Comparison of ENCODE assay signal across 8 cellular contexts in the genomic region with DNA sequence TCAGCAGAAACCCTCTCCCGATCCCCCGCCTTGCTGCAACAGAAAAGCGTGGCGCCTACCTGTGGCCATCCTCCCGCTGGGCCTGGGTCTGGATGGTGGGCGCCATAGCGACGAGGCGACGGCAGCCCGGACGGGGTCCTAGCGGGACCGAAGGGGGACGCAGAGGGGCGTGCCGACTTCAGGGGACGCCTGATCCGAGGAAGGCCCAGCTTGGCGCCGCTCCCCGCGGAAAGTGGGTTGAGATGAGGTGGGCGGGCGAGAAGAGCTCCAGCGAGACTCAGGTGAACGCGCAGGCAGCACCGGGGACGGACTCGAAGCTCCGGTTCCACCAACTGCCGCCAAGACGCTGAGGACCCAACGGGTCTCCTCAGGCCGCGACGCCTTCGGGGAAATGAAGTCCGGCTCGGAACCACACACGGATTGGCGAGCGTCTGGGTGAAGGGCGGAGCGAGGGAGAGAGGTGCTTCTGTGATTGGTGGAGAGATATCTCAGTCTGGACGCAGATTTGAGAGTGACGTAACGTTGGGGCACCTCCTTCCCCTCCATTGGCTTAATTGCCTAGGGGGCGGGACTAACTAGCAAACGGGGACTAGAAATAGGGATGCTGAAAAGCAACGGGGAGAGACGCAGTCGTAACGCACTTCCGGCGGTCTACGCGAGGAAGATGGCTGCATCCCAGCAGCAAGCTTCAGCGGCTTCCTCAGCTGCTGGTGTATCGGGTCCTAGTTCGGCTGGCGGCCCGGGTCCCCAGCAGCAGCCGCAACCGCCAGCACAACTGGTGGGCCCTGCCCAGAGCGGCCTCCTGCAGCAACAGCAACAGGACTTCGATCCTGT. TPM values are rescaled to one million over a fixed set of nuclear protein-coding genes. Genes with fewer than 3 reads are reported as not detected.
A peak's percentile ranks its signal among the peaks of the same experiment; 100 is the strongest.
DNase-seq lines count a peak whose midpoint lies in the region; ATAC-seq and TF ChIP-seq lines count a peak whose summit lies in the region.

A gene with protein sequence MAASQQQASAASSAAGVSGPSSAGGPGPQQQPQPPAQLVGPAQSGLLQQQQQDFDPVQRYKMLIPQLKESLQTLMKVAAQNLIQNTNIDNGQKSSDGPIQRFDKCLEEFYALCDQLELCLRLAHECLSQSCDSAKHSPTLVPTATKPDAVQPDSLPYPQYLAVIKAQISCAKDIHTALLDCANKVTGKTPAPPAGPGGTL (plus strand): TSS at position 620 of the 834 bp plus-strand sequence. CDS start 45 bp downstream, at position 665.
Gene PAF1 (minus strand): TSS at position 348 of the 834 bp plus-strand sequence. CDS start 242 bp downstream, at position 106.

- peak within 1 kb of the TSS; percentile 88 for H3K4me2 ChIP-seq in GM23338

- H3K4me3 Mint-ChIP-seq in GM23338: peak within 1 kb of the TSS; percentile 97
- H3K4me3 Mint-ChIP-seq in naive B cell: peak within 1 kb of the TSS; percentile 94 to 99 (median 98)
- H3K4me3 Mint-ChIP-seq in stimulated activated memory B cell treated with anti-CD40 and anti-IgM and Interleukin-4, amounts not matched to agents 10 μg/mL and 1 μg/mL and 100 μg/mL, for 72 hours: peak within 1 kb of the TSS; percentile 97

- H3K27me3 Mint-ChIP-seq in GM23338 (ENCODE audit: insufficient read depth, low read depth, poor library complexity): peaks cover 20% of the 10 kb centered on the region
- H3K27me3 Mint-ChIP-seq in naive B cell: no peaks in the 10 kb centered on the region
- H3K27me3 Mint-ChIP-seq in stimulated activated memory B cell treated with anti-CD40 and anti-IgM and Interleukin-4, amounts not matched to agents 10 μg/mL and 1 μg/mL and 100 μg/mL, for 72 hours: no peaks in the 10 kb centered on the region

- H3K4me3 ChIP-seq in GM23338: peak within 1 kb of the TSS; percentile 81

- no peaks in the 10 kb centered on the region for H3K9me2 ChIP-seq in GM23338 (ENCODE audit: insufficient read depth)

- H2AFZ ChIP-seq in GM23338: peak within 1 kb of the TSS; percentile 73; the same call in 1 of the 2 replicates

- peaks cover 13% of the 10 kb centered on the region for H3K4me1 Mint-ChIP-seq in GM23338
- peaks cover 33 to 58% (median 43%) of the 10 kb centered on the region in 3 donors for H3K4me1 Mint-ChIP-seq in naive B cell
- H3K4me1 Mint-ChIP-seq in stimulated activated memory B cell treated with anti-CD40 and anti-IgM and Interleukin-4, amounts not matched to agents 10 μg/mL and 1 μg/mL and 100 μg/mL, for 72 hours: peaks cover 54% of the 10 kb centered on the region

- H3K36me3 ChIP-seq in GM23338 (ENCODE audit: insufficient read depth): 0 out of 2 replicates have a peak, but pooled peaks cover 7% of the 10 kb centered on the region

- peaks cover 6% of the 10 kb centered on the region for H3K4me1 ChIP-seq in GM23338 (ENCODE audit: insufficient read depth)

- TF ChIP-seq CTCF in GM23338 (conservative IDR thresholded peaks at IDR 0.05; ENCODE audit: low read depth in 2 of 2): peak; percentile 12 to 41; a peak in 1 of 4 replicates

- H3K27ac ChIP-seq in GM23338 (ENCODE audit: low read depth): peak within 1 kb of the TSS; percentile 97

- DNase-seq in Daoy (ENCODE audit: low read depth): peak; percentile 100
- DNase-seq in GM23338 (ENCODE audit: low spot score): peak; percentile 100
- peak; percentile 100 for DNase-seq in LHCN-M2 (ENCODE audit: low read depth)
- DNase-seq in RPMI8226: peak; percentile 99
- DNase-seq in activated T-helper 1 cell treated with anti-CD3 and anti-CD28 coated beads, Interleukin-2, amount 50 U/mL, for 16 hours (ENCODE audit: low read depth in 1 of 2, low spot score in 1 of 2): peak; percentile 81 to 92
- DNase-seq in fibroblast of gingiva (ENCODE audit: low read depth): peak; percentile 99
- peak; percentile 99 for DNase-seq in naive B cell

- no peaks in the 10 kb centered on the region for H3K27me3 ChIP-seq in GM23338 (ENCODE audit: insufficient read depth)

- H3K9me3 Mint-ChIP-seq in GM23338 (peaks cover 3% of the 10 kb centered on the region; the same call in 1 of the 3 replicates), naive B cell (no peaks in the 10 kb centered on the region)
- no peaks in the 10 kb centered on the region for H3K9me3 Mint-ChIP-seq in stimulated activated memory B cell treated with anti-CD40 and anti-IgM and Interleukin-4, amounts not matched to agents 10 μg/mL and 1 μg/mL and 100 μg/mL, for 72 hours

- peaks cover 13% of the 10 kb centered on the region for H3K79me2 ChIP-seq in GM23338 (replicated peaks; ENCODE audit: insufficient read depth)

- peaks cover 20% of the 10 kb centered on the region; the same call in 1 of the 2 replicates for H3F3A ChIP-seq in GM23338 (replicated peaks; ENCODE audit: low read depth)

- H3K27ac Mint-ChIP-seq in GM23338 (peak within 1 kb of the TSS; percentile 100), naive B cell (peak within 1 kb of the TSS; percentile 96 to 100 (median 99))
- H3K27ac Mint-ChIP-seq in stimulated activated memory B cell treated with anti-CD40 and anti-IgM and Interleukin-4, amounts not matched to agents 10 μg/mL and 1 μg/mL and 100 μg/mL, for 72 hours: peak within 1 kb of the TSS; percentile 96

- peaks cover 13% of the 10 kb centered on the region; the same call in 1 of the 2 replicates for H4K20me1 ChIP-seq in GM23338 (replicated peaks; ENCODE audit: insufficient read depth)

- ATAC-seq in GM23338: peak; percentile 95
- peak; percentile 88 to 89 for ATAC-seq in naive B cell (ENCODE audit: low read depth in 2 of 2)
- ATAC-seq in stimulated activated memory B cell treated with anti-CD40 and anti-IgM and Interleukin-4, amounts not matched to agents 10 μg/mL and 1 μg/mL and 100 μg/mL, for 72 hours: peak; percentile 99

- H3K36me3 Mint-ChIP-seq in GM23338 (ENCODE audit: low read depth): peaks cover 68% of the 10 kb centered on the region
- H3K36me3 Mint-ChIP-seq in naive B cell: peaks cover 6 to 31% of the 10 kb centered on the region in 2 donors
- H3K36me3 Mint-ChIP-seq in stimulated activated memory B cell treated with anti-CD40 and anti-IgM and Interleukin-4, amounts not matched to agents 10 μg/mL and 1 μg/mL and 100 μg/mL, for 72 hours: peaks cover 55% of the 10 kb centered on the region

TF ChIP-seq in GM23338, 12 proteins besides CTCF, POLR2A, EP300 and RAD21:
- peak; percentile 93 for TF ChIP-seq POLR2AphosphoS5 (IDR thresholded peaks at IDR 0.05; ENCODE audit: low read depth)
- TF ChIP-seq ZNF331 (CRISPR knock-in tag; IDR thresholded peaks at IDR 0.05; ENCODE audit: low read depth): no peak
- peak; percentile 89 for TF ChIP-seq CREB1 (CRISPR knock-in tag; IDR thresholded peaks at IDR 0.05; ENCODE audit: low read depth)
- TF ChIP-seq ETS1 (IDR thresholded peaks at IDR 0.05): peak; percentile 88
TF ChIP-seq in GM23338: peak in this region for 3.

RNA-seq across cellular contexts. Expression of the first gene that starts in this region (rescaled TPM):
- 20.7 and 41.1 TPM in 2 replicates for total RNA-seq in Daoy (2014; rRNA removed; shearing (Covaris generic))
- total RNA-seq in GM23338 (2014; rRNA removed; shearing (Covaris generic)): 62.0 and 63.0 TPM in 2 replicates
- polyA plus RNA-seq in GM23338 (2016; fragmentation: Nextera tagmentation; extraction: Ambion mirVana) (26.1 and 27.5 TPM in 2 replicates), naive B cell (ENCODE audit: low read depth in 6 of 6) (10 to 100 TPM; 31.9 to 68.1 (median 57.5) TPM)
- 32.8 and 38.7 TPM in 2 replicates for total RNA-seq in LHCN-M2 (2014; rRNA removed)
- polyA plus RNA-seq in LHCN-M2 (2012): 24.7 TPM

RNA-seq across cellular contexts. Expression of gene PAF1, which starts in this region (rescaled TPM):
- 43.2 and 56.7 TPM in 2 replicates for total RNA-seq in Daoy (2014; rRNA removed; shearing (Covaris generic))
- total RNA-seq in GM23338 (2014; rRNA removed; shearing (Covaris generic)): 24.6 and 47.3 TPM in 2 replicates
- 21.3 and 22.1 TPM in 2 replicates for polyA plus RNA-seq in GM23338 (2016; fragmentation: Nextera tagmentation; extraction: Ambion mirVana)
- total RNA-seq in LHCN-M2 (2014; rRNA removed): 51.9 and 61.7 TPM in 2 replicates
- polyA plus RNA-seq in LHCN-M2 (2012): 78.7 TPM
- polyA plus RNA-seq in naive B cell (ENCODE audit: low read depth in 6 of 6): 10 to 100 TPM; 11.6 to 62.4 (median 41.0) TPM

Comparison
In these comparisons a context has a peak if more than half of its experiments do, and no peak if none do; other contexts are left out.
1. Peak in every context shown above with its lines: DNase-seq, ATAC-seq, H3K4me3 ChIP-seq and H3K27ac ChIP-seq.